10 cellular contexts compared by ENCODE assay signal in the genomic region with DNA sequence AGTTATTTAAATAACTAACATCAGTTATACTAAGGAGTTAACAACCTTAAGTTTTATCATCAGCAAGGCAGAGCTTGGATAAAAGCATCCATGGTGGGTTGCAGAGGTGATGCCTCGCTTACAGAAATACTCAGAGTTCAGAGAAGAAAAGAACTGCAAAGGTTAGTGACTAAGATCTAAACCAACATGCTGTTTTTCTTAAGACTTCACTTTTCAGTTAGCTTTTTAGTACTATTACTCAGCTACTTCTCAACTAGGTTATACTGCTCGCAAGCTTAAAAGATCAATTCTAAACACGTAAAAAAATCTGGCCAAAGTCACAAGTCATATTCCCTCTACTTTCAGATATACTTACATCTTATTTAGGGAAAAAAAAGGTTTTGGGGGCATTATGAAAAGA. TPM values are rescaled to one million over a fixed set of nuclear protein-coding genes. Genes with fewer than 3 reads are reported as not detected.
A peak's percentile ranks its signal among the peaks of the same experiment; 100 is the strongest.
DNase-seq lines count a peak whose midpoint lies in the region; ATAC-seq, FAIRE-seq and TF ChIP-seq lines count a peak whose summit lies in the region.
"Had no signal": no experiment of that assay in that cellular context is flagged by ENCODE, and none has a peak within 500 bp of the region (broad histone marks: within the 10 kb centered on the region; RNA-seq: fewer than 3 reads in every experiment).

No MANE protein-coding gene starts in this region.

- peak overlapping the region; percentile 83 for H3K4me3 ChIP-seq in BLaER1
- peak overlapping the region; percentile 58 for H3K4me3 ChIP-seq in HFF-Myc (replicated peaks; ENCODE audit: low read depth, low read length)
- peak overlapping the region; percentile 63 for H3K4me3 ChIP-seq in GM12878
- H3K4me3 ChIP-seq in vagina = peak overlapping the region in 1 of 2 donors; percentile 83

- no peak for TF ChIP-seq CTCF in HFF-Myc (IDR thresholded peaks at IDR 0.05; ENCODE audit: low read depth, low read length, missing control alignments)
- TF ChIP-seq CTCF in GM12878 (IDR thresholded peaks at IDR 0.05 in 2 of 3, conservative IDR thresholded peaks at IDR 0.05 in 1 of 3; ENCODE audit: control insufficient read depth in 2 of 3, extremely low read depth in 1 of 3, insufficient read depth in 1 of 3, low read depth in 3 of 3, low read length in 3 of 3) = no peak
- TF ChIP-seq CTCF in vagina (IDR thresholded peaks at IDR 0.05) = no peak

- H3K9me3 ChIP-seq in BLaER1 (no peaks in the 10 kb centered on the region), GM12878 (replicated peaks; ENCODE audit: control insufficient read depth, insufficient read depth, low read length) (no peaks in the 10 kb centered on the region), vagina (no peaks in the 10 kb centered on the region)
- H3K9me3 ChIP-seq: gastroesophageal sphincter had no signal

- WGBS in GM12878 (ENCODE audit: insufficient coverage, insufficient replicate concordance, low lambda C conversion rate, missing lambda C conversion rate) = 0% methylated on average over 3 of the region's 3 CpGs

- in situ Hi-C loops in GM12878 (cut with MboI) = no loop called here

- H3K79me2 ChIP-seq in GM12878 (ENCODE audit: control insufficient read depth, insufficient read depth, low read length) = peaks cover 78% of the 10 kb centered on the region

- intact Hi-C loops in GM12878 (cut with micrococcal nuclease; ENCODE audit: unreplicated experiment) = no loop called here
- intact Hi-C loops in vagina (cut with DNase I) = no loop called here

- peak overlapping the region; percentile 87 to 93 for H3K27ac Mint-ChIP-seq in natural killer cell treated with Interleukin-12 subunit alpha and Interleukin-12 subunit beta and Interleukin-15 and Interleukin-18, amount 100 ng/mL, for 72 hours

- no peaks in the 10 kb centered on the region for H3K9me3 Mint-ChIP-seq in natural killer cell treated with Interleukin-12 subunit alpha and Interleukin-12 subunit beta and Interleukin-15 and Interleukin-18, amount 100 ng/mL, for 72 hours

- H3K36me3 ChIP-seq in BLaER1 (peaks cover 38% of the 10 kb centered on the region), GM12878 (ENCODE audit: control insufficient read depth in 2 of 2, insufficient read depth in 2 of 2, low read length in 1 of 2) (no peaks in the 10 kb centered on the region; a peak in 1 of 4 replicates), vagina (peaks cover 0 to 6% of the 10 kb centered on the region in 2 donors)

- H3K4me1 Mint-ChIP-seq in natural killer cell treated with Interleukin-12 subunit alpha and Interleukin-12 subunit beta and Interleukin-15 and Interleukin-18, amount 100 ng/mL, for 72 hours (ENCODE audit: low read depth in 2 of 2) = peaks cover 50% of the 10 kb centered on the region in 2 donors

- SMC1A ChIA-PET in GM12878 (lab: Charles Lee; ENCODE audit: uncharacterized antibody, unreplicated experiment) = interaction anchor here (0.7 to 6.3 kb wide), 5 partner anchors 11 to 711 kb away, joined by 3 to 55 read pairs (median 4); no protein-coding TSS in a partner anchor

- H3K27me3 ChIP-seq in BLaER1 = no peaks in the 10 kb centered on the region
- H3K27me3 ChIP-seq in GM12878 (replicated peaks in 1 of 2; ENCODE audit: control insufficient read depth in 2 of 2, insufficient read depth in 2 of 2, low read length in 1 of 2) = no peaks in the 10 kb centered on the region
- H3K27me3 ChIP-seq in vagina = no peaks in the 10 kb centered on the region
- H3K27me3 ChIP-seq: gastroesophageal sphincter had no signal

- ATAC-seq in GM12878 = peak; percentile 19
- ATAC-seq in natural killer cell treated with Interleukin-12 subunit alpha and Interleukin-12 subunit beta and Interleukin-15 and Interleukin-18, amount 100 ng/mL, for 72 hours = peak in 1 of 2 donors; percentile 23
- ATAC-seq: gastroesophageal sphincter had no signal

- H3K4me1 ChIP-seq in BLaER1 (peaks cover 59% of the 10 kb centered on the region), GM12878 (ENCODE audit: control insufficient read depth, insufficient read depth, low read length) (peaks cover 9% of the 10 kb centered on the region; the same call in 1 of the 2 replicates), vagina (peaks cover 70% of the 10 kb centered on the region)

- BruUV-seq in GM12878 (replicated peaks; lab: Mats Ljungman, UMichigan) = no TSS peak

- H4K20me1 ChIP-seq in BLaER1 = peaks cover 72% of the 10 kb centered on the region
- H4K20me1 ChIP-seq in GM12878 (ENCODE audit: control insufficient read depth, insufficient read depth) = peaks cover 11% of the 10 kb centered on the region

- FAIRE-seq in GM12878 (lab: Jason Lieb, UNC) = no peak

- H3K36me3 Mint-ChIP-seq in natural killer cell treated with Interleukin-12 subunit alpha and Interleukin-12 subunit beta and Interleukin-15 and Interleukin-18, amount 100 ng/mL, for 72 hours = peaks cover 11% of the 10 kb centered on the region

- TF ChIP-seq EP300 in GM12878 (IDR thresholded peaks at IDR 0.05; ENCODE audit: borderline replicate concordance in 1 of 2, control insufficient read depth in 1 of 2, low read depth in 2 of 2, low read length in 2 of 2) = no peak

- H3K9ac ChIP-seq in BLaER1 (peak overlapping the region; percentile 40; the same call in 1 of the 2 replicates), GM12878 (ENCODE audit: control insufficient read depth, insufficient read depth, low read length) (peak overlapping the region; percentile 38; the same call in 1 of the 2 replicates)

- TF ChIP-seq POLR2A in GM12878 (IDR thresholded peaks at IDR 0.05; ENCODE audit: low read depth, low read length) (no peak), vagina (IDR thresholded peaks at IDR 0.05) (no peak)

- peak overlapping the region; percentile 87 for H3K4me2 ChIP-seq in BLaER1
- H3K4me2 ChIP-seq in GM12878 (ENCODE audit: control insufficient read depth, insufficient read depth) = peak overlapping the region; percentile 91

- H2AFZ ChIP-seq in GM12878 (ENCODE audit: control insufficient read depth, low read depth, low read length) = no peak overlapping the region

- POLR2A ChIA-PET in GM12878 (lab: Charles Lee) = interaction anchor here (0.7 to 2.7 kb wide), 5 partner anchors 12 to 455 kb away, joined by 3 to 21 read pairs (median 4); no protein-coding TSS in a partner anchor

- H3K27me3 Mint-ChIP-seq in natural killer cell treated with Interleukin-12 subunit alpha and Interleukin-12 subunit beta and Interleukin-15 and Interleukin-18, amount 100 ng/mL, for 72 hours = no peaks in the 10 kb centered on the region

- RAD21 ChIA-PET in GM12878 (lab: Charles Lee; ENCODE audit: unreplicated experiment) = interaction anchor here (0.6 to 2.6 kb wide), 6 partner anchors 9 to 120 kb away, joined by 3 to 11 read pairs (median 5); no protein-coding TSS in a partner anchor

- CTCF ChIA-PET in GM12878 (lab: Yijun Ruan, JAX) = interaction anchor here (0.7 to 1.0 kb wide), 4 partner anchors 9 to 138 kb away, joined by 3 to 4 read pairs (median 3); no protein-coding TSS in a partner anchor

- no peak for TF ChIP-seq RAD21 in GM12878 (IDR thresholded peaks at IDR 0.05; ENCODE audit: insufficient read depth, low read depth, low read length)

- H3K27ac ChIP-seq in BLaER1 (no peak overlapping the region), GM12878 (ENCODE audit: control insufficient read depth, insufficient read depth) (peak overlapping the region; percentile 35), vagina (no peak overlapping the region)
- H3K27ac ChIP-seq: gastroesophageal sphincter had no signal

- H3K4me3 Mint-ChIP-seq in natural killer cell treated with Interleukin-12 subunit alpha and Interleukin-12 subunit beta and Interleukin-15 and Interleukin-18, amount 100 ng/mL, for 72 hours = peak overlapping the region; percentile 99

- DNase-seq in HFF-Myc (ENCODE audit: extremely low read depth, low read depth) (no peak), GM12878 (ENCODE audit: low read depth, low spot score) (no peak), NCI-H1417 (lab: John Stamatoyannopoulos, UW) (no peak), cortex of kidney (lab: John Stamatoyannopoulos, UW) (no peak), vagina (ENCODE audit: extremely low spot score in 2 of 2) (no peak), iPS-NIHi7 (ENCODE audit: extremely low spot score) (no peak)
- no peak for DNase-seq in natural killer cell treated with Interleukin-12 subunit alpha and Interleukin-12 subunit beta and Interleukin-15 and Interleukin-18, amount 100 ng/mL, for 72 hours (ENCODE audit: low spot score)
- DNase-seq: NCI-H2029 had no signal

RNA-seq across cellular contexts. Expression of a gene that starts 2.8 kb away (rescaled TPM):
- total RNA-seq in GM12878 (2013; cell fraction: nucleolus; rRNA removed) = 183 and 185 TPM in 2 replicates
- total RNA-seq in GM12878 (2014; rRNA removed) = 169 and 200 TPM in 2 replicates
- total RNA-seq in GM12878 (2014; rRNA removed; fragmentation: Illumina TruSeq; extraction: Trizol) = 174 and 184 TPM in 2 replicates
- 179 and 191 TPM in 2 replicates for total RNA-seq in GM12878 (2021)
- 87.0 TPM for polyA plus RNA-seq in GM12878 (2011; ENCODE audit: low read depth)
- 279 and 423 TPM in 2 replicates for polyA plus RNA-seq in GM12878 (2011; rRNA removed)
- 92.1 and 98.9 TPM in 2 replicates for polyA plus RNA-seq in GM12878 (2011; cell fraction: cytosol; rRNA removed)
- 104 and 118 TPM in 2 replicates for polyA plus RNA-seq in GM12878 (2011; cell fraction: nucleus; rRNA removed)
- 141 and 161 TPM in 2 replicates for polyA plus RNA-seq in GM12878 (2012)
- polyA plus RNA-seq in GM12878 (2014; fragmentation: Illumina TruSeq; extraction: Trizol) = 237 and 312 TPM in 2 replicates
- 100 to 1,000 TPM in 1 of 2 experiments, 10 to 100 TPM in 1; 64.4 to 111 TPM for polyA plus RNA-seq in GM12878 (2014; fragmentation: Nextera tagmentation; extraction: Ambion mirVana)
- polyA plus RNA-seq in GM12878 (2014; rRNA removed) = 124 and 145 TPM in 2 replicates
- 100 to 1,000 TPM; 116 to 123 TPM for polyA plus RNA-seq in GM12878 (2016; fragmentation: Nextera tagmentation; extraction: Ambion mirVana)
- polyA minus RNA-seq in GM12878 (2011; rRNA and poly(A)+ RNA removed) = 108 and 142 TPM in 2 replicates
- 60.7 and 69.6 TPM in 2 replicates for polyA minus RNA-seq in GM12878 (2011; cell fraction: cytosol; rRNA and poly(A)+ RNA removed)
- polyA minus RNA-seq in GM12878 (2011; cell fraction: nucleus; rRNA and poly(A)+ RNA removed) = 50.5 and 81.6 TPM in 2 replicates
- total RNA-seq in natural killer cell treated with Interleukin-12 subunit alpha and Interleukin-12 subunit beta and Interleukin-15 and Interleukin-18, amount 100 ng/mL, for 72 hours = 100 to 1,000 TPM; 140 to 143 TPM
- total RNA-seq in vagina = 87.9 TPM

RNA-seq across cellular contexts. Expression of a gene that starts 51.0 kb away (rescaled TPM):
- 114 and 137 TPM in 2 replicates for total RNA-seq in GM12878 (2013; cell fraction: nucleolus; rRNA removed)
- total RNA-seq in GM12878 (2014; rRNA removed) (112 and 132 TPM in 2 replicates), GM12878 (2014; rRNA removed; fragmentation: Illumina TruSeq; extraction: Trizol) (93.9 and 94.4 TPM in 2 replicates), GM12878 (2021) (82.5 and 87.1 TPM in 2 replicates), vagina (7.6 TPM)
- polyA plus RNA-seq in GM12878 (2011; ENCODE audit: low read depth) = 67.2 TPM
- polyA plus RNA-seq in GM12878 (2011; rRNA removed) (123 and 181 TPM in 2 replicates), GM12878 (2014; fragmentation: Illumina TruSeq; extraction: Trizol) (130 and 134 TPM in 2 replicates), GM12878 (2014; fragmentation: Nextera tagmentation; extraction: Ambion mirVana) (10 to 100 TPM; 27.8 to 38.9 TPM), GM12878 (2014; rRNA removed) (77.4 and 85.4 TPM in 2 replicates), GM12878 (2016; fragmentation: Nextera tagmentation; extraction: Ambion mirVana) (100 to 1,000 TPM; 125 to 126 TPM)
- polyA plus RNA-seq in GM12878 (2011; cell fraction: cytosol; rRNA removed) = 130 and 168 TPM in 2 replicates
- 91.0 and 91.5 TPM in 2 replicates for polyA plus RNA-seq in GM12878 (2011; cell fraction: nucleus; rRNA removed)
- polyA plus RNA-seq in GM12878 (2012) = 108 and 110 TPM in 2 replicates
- 95.5 and 100 TPM in 2 replicates for polyA minus RNA-seq in GM12878 (2011; rRNA and poly(A)+ RNA removed)
- polyA minus RNA-seq in GM12878 (2011; cell fraction: cytosol; rRNA and poly(A)+ RNA removed) = 37.6 and 43.0 TPM in 2 replicates
- polyA minus RNA-seq in GM12878 (2011; cell fraction: nucleus; rRNA and poly(A)+ RNA removed) = 23.3 and 41.7 TPM in 2 replicates
- 1 to 10 TPM in 1 of 2 donors, under 1 TPM in 1; 1.00 to 3.3 TPM for total RNA-seq in natural killer cell treated with Interleukin-12 subunit alpha and Interleukin-12 subunit beta and Interleukin-15 and Interleukin-18, amount 100 ng/mL, for 72 hours
